In genomic region chr2:113361051-113361450, GRCh38 we compare ENCODE assay signal across 15 cellular contexts.
DNase-seq lines count a peak whose midpoint lies in the region; ATAC-seq and TF ChIP-seq lines count a peak whose summit lies in the region.
"Had no signal": no experiment of that assay in that cellular context is flagged by ENCODE, and none has a peak within 500 bp of the region (broad histone marks: within the 10 kb centered on the region; RNA-seq: fewer than 3 reads in every experiment).

No MANE protein-coding gene starts in this region.

- intact Hi-C loops in left cardiac atrium (cut with DNase I) = no loop called here

- H3K4me3 ChIP-seq in lung = no peak overlapping the region
- H3K4me3 ChIP-seq in upper lobe of left lung = no peak overlapping the region
- H3K4me3 ChIP-seq: GM12878, GM23248, HAP-1 had no signal

- DNase-seq in DMS79 (lab: John Stamatoyannopoulos, UW) (peak; percentile 12), DMS79 treated with DMSO at 0.1 percent for 48 hours (lab: John Stamatoyannopoulos, UW) (peak; percentile 33), lung (ENCODE audit: low spot score) (peak; percentile 64), upper lobe of left lung (peak; percentile 66 to 78), EL (no peak), left cardiac atrium (no peak), SW480 (ENCODE audit: low spot score) (no peak)
- DNase-seq: ACHN; AML-193; Caco-2; CD4-positive, alpha-beta T cell; GM23248 had no signal

- TF ChIP-seq POLR2A in upper lobe of left lung (IDR thresholded peaks at IDR 0.05) = no peak

- peak; percentile 39 for ATAC-seq in lung (ENCODE audit: insufficient read depth, low FRiP score)
- peak; percentile 25 to 72 for ATAC-seq in upper lobe of left lung (ENCODE audit: low FRiP score in 2 of 2)
- no peak for ATAC-seq in left cardiac atrium
- ATAC-seq: GM12878 had no signal

- TF ChIP-seq CTCF in lung (IDR thresholded peaks at IDR 0.05; ENCODE audit: control extremely low read depth, extremely low read depth) (no peak), upper lobe of left lung (IDR thresholded peaks at IDR 0.05) (no peak)

- TF ChIP-seq EP300 in upper lobe of left lung (IDR thresholded peaks at IDR 0.05) = no peak

- WGBS in lung, 2 donors = 71 to 85% methylated on average over 3 of the region's 3 CpGs
- 76% methylated on average over 3 of the region's 3 CpGs; no CpG with 5 or more reads in 1 of the 2 donors for WGBS in upper lobe of left lung, 2 donors

- no peaks in the 10 kb centered on the region for H3K36me3 ChIP-seq in lung (ENCODE audit: control insufficient read depth in 2 of 2, insufficient read depth in 2 of 2, low read length in 2 of 2)
- H3K36me3 ChIP-seq in upper lobe of left lung = no peaks in the 10 kb centered on the region
- H3K36me3 ChIP-seq: HAP-1 had no signal

- H3K9me3 ChIP-seq in lung (ENCODE audit: control insufficient read depth in 2 of 2, insufficient read depth in 1 of 2, low read length in 1 of 2) = no peaks in the 10 kb centered on the region
- H3K9me3 ChIP-seq in upper lobe of left lung = no peaks in the 10 kb centered on the region
- H3K9me3 ChIP-seq: Caco-2, HAP-1 had no signal

- H3K27ac ChIP-seq in lung (ENCODE audit: low read depth in 1 of 2, low read length in 1 of 2) (peak overlapping the region in 1 of 2 donors; percentile 16), upper lobe of left lung (peak overlapping the region in 2 of 4 donors; percentile 42 to 77)
- H3K27ac ChIP-seq: C4-2B, GM23248 had no signal

- H3K4me1 ChIP-seq in lung (ENCODE audit: control insufficient read depth in 2 of 2, insufficient read depth in 2 of 2, low read length in 2 of 2) (peaks cover 0 to 2% of the 10 kb centered on the region in 2 donors), upper lobe of left lung (peaks cover 0 to 19% (median 5%) of the 10 kb centered on the region in 4 donors)
- H3K4me1 ChIP-seq: HAP-1 had no signal

- H3K27me3 ChIP-seq in lung (ENCODE audit: control insufficient read depth, insufficient read depth) = no peaks in the 10 kb centered on the region
- no peaks in the 10 kb centered on the region for H3K27me3 ChIP-seq in upper lobe of left lung

Comparison
In these comparisons a context has a peak if more than half of its experiments do, and no peak if none do; other contexts are left out.
1. DNase-seq: peak in DMS79 (single experiment), DMS79 treated with DMSO at 0.1 percent for 48 hours (single experiment), lung (single experiment) and upper lobe of left lung (2 of 2); none in EL (single experiment), left cardiac atrium (single experiment) and SW480 (single experiment).
2. ATAC-seq: peak in lung (single experiment) and upper lobe of left lung (2 of 2); none in left cardiac atrium (0 of 2).